ENCODE assay signal across 25 cellular contexts in genomic region chr1:196271212-196271947, GRCh38.
DNase-seq lines count a peak whose midpoint lies in the region; ATAC-seq and TF ChIP-seq lines count a peak whose summit lies in the region.
"Had no signal": no experiment of that assay in that cellular context is flagged by ENCODE, and none has a peak within 500 bp of the region (broad histone marks: within the 10 kb centered on the region; RNA-seq: fewer than 3 reads in every experiment).

No MANE protein-coding gene starts in this region.

- H3K27me3 Mint-ChIP-seq in neural progenitor cell (ENCODE audit: insufficient read depth, low read depth) = no peaks in the 10 kb centered on the region
- H3K27me3 Mint-ChIP-seq in stimulated activated memory B cell treated with anti-CD40 and anti-IgM and Interleukin-4, amounts not matched to agents 10 μg/mL and 1 μg/mL and 100 μg/mL, for 72 hours = no peaks in the 10 kb centered on the region
- H3K27me3 Mint-ChIP-seq: CD4-positive, CD25-positive, alpha-beta regulatory T cell had no signal

- H3K4me1 ChIP-seq in PC-9 (replicated peaks; ENCODE audit: insufficient read depth) (no peaks in the 10 kb centered on the region), neural progenitor cell (peaks cover 16% of the 10 kb centered on the region), stomach (no peaks in the 10 kb centered on the region)
- H3K4me1 ChIP-seq: breast epithelium, spleen, tibial nerve had no signal

- peaks cover 6% of the 10 kb centered on the region for H3K36me3 Mint-ChIP-seq in neural progenitor cell
- no peaks in the 10 kb centered on the region for H3K36me3 Mint-ChIP-seq in stimulated activated memory B cell treated with anti-CD40 and anti-IgM and Interleukin-4, amounts not matched to agents 10 μg/mL and 1 μg/mL and 100 μg/mL, for 72 hours
- H3K36me3 Mint-ChIP-seq: CD4-positive, CD25-positive, alpha-beta regulatory T cell had no signal

- no peaks in the 10 kb centered on the region for H3K9me3 Mint-ChIP-seq in neural progenitor cell
- H3K9me3 Mint-ChIP-seq in stimulated activated memory B cell treated with anti-CD40 and anti-IgM and Interleukin-4, amounts not matched to agents 10 μg/mL and 1 μg/mL and 100 μg/mL, for 72 hours = peaks cover 3% of the 10 kb centered on the region

- no peak for TF ChIP-seq EP300 in stomach (IDR thresholded peaks at IDR 0.05)

- DNase-seq in HT1080 (ENCODE audit: low read depth) = peak; percentile 15
- DNase-seq in PC-9 = no peak
- DNase-seq in neural progenitor cell (ENCODE audit: low spot score) = no peak
- DNase-seq in NCI-H526 (lab: John Stamatoyannopoulos, UW) = no peak
- no peak for DNase-seq in stomach
- no peak for DNase-seq in HuH-7 (ENCODE audit: low spot score)
- DNase-seq: activated CD4-positive, CD25-positive, alpha-beta regulatory T cell treated with anti-CD3 and anti-CD28 coated beads, Interleukin-2, amount 50 U/mL, for 72 hours; activated gamma-delta T cell treated with Interleukin-2 at 50 U/mL for 16 hours; activated T-cell treated with anti-CD3 and anti-CD28 coated beads, Interleukin-2, amount 50 U/mL, for 1 hour; CD4-positive, CD25-positive, alpha-beta regulatory T cell; cortex of kidney; DMS 273 treated with DMSO at 0.1 percent for 48 hours; KG1; left cardiac atrium; NCI-H1092; NCI-H2029; spleen; stimulated activated CD4-positive, alpha-beta T cell treated with anti-CD3 and anti-CD28 coated beads, Interleukin-4, amount 100 ng/mL, for 1 hour; stimulated activated naive CD8-positive, alpha-beta T cell treated with anti-CD3 and anti-CD28 coated beads, Interleukin-15, Interleukin-2, amounts not matched to agents 100 U/mL and 50 U/mL, for 24 hours; SW 1271 had no signal

- WGBS in stomach, 5 donors = 61 to 75% (median 69%) methylated on average over 6 of the region's 6 CpGs

- BruUV-seq in PC-9 (replicated peaks; lab: Mats Ljungman, UMichigan) = no TSS peak

- TF ChIP-seq POLR2A in stomach (IDR thresholded peaks at IDR 0.05) = no peak

- TF ChIP-seq CTCF in PC-9 (conservative IDR thresholded peaks at IDR 0.05) (no peak), neural progenitor cell (IDR thresholded peaks at IDR 0.05) (no peak), stomach (IDR thresholded peaks at IDR 0.05) (no peak)

- ATAC-seq in GM19035 (IDR thresholded peaks at IDR 0.05; ENCODE audit: unreplicated experiment) = peak; percentile 41
- ATAC-seq in stimulated activated memory B cell treated with anti-CD40 and anti-IgM and Interleukin-4, amounts not matched to agents 10 μg/mL and 1 μg/mL and 100 μg/mL, for 72 hours = no peak
- ATAC-seq: left cardiac atrium; stimulated activated naive CD8-positive, alpha-beta T cell treated with anti-CD3 and anti-CD28 coated beads, Interleukin-15, Interleukin-2, amounts not matched to agents 100 U/mL and 50 U/mL, for 24 hours had no signal

- H3F3A ChIP-seq in PC-9 (ENCODE audit: insufficient read depth, low read depth) (no peaks in the 10 kb centered on the region), neural progenitor cell (ENCODE audit: low read depth) (peaks cover 17% of the 10 kb centered on the region)

- H3K4me2 ChIP-seq in PC-9 (peak overlapping the region; percentile 31), neural progenitor cell (no peak overlapping the region)

- intact Hi-C loops in PC-9 (cut with micrococcal nuclease; ENCODE audit: unreplicated experiment) = no loop called here
- intact Hi-C loops in stomach (cut with DNase I; ENCODE audit: low total_unique reads) = no loop called here

- H3K27ac ChIP-seq in PC-9 (no peak overlapping the region), neural progenitor cell (peak overlapping the region; percentile 49), stomach (no peak overlapping the region)
- H3K27ac ChIP-seq: breast epithelium, neutrophil, spleen, tibial nerve had no signal

- H4K20me1 ChIP-seq in PC-9 (ENCODE audit: insufficient read depth) (no peaks in the 10 kb centered on the region), neural progenitor cell (ENCODE audit: low read depth) (no peaks in the 10 kb centered on the region)

- H3K4me3 Mint-ChIP-seq in neural progenitor cell = no peak overlapping the region
- H3K4me3 Mint-ChIP-seq in stimulated activated memory B cell treated with anti-CD40 and anti-IgM and Interleukin-4, amounts not matched to agents 10 μg/mL and 1 μg/mL and 100 μg/mL, for 72 hours = no peak overlapping the region
- H3K4me3 Mint-ChIP-seq: CD4-positive, CD25-positive, alpha-beta regulatory T cell had no signal

- no peak overlapping the region for H3K9ac ChIP-seq in neural progenitor cell

- H3K4me1 Mint-ChIP-seq in neural progenitor cell = peaks cover 9% of the 10 kb centered on the region
- no peaks in the 10 kb centered on the region for H3K4me1 Mint-ChIP-seq in stimulated activated memory B cell treated with anti-CD40 and anti-IgM and Interleukin-4, amounts not matched to agents 10 μg/mL and 1 μg/mL and 100 μg/mL, for 72 hours
- H3K4me1 Mint-ChIP-seq: CD4-positive, CD25-positive, alpha-beta regulatory T cell had no signal

- H3K4me3 ChIP-seq in PC-9 = no peak overlapping the region
- H3K4me3 ChIP-seq in neural progenitor cell = no peak overlapping the region
- H3K4me3 ChIP-seq in stomach = no peak overlapping the region
- H3K4me3 ChIP-seq: breast epithelium, tibial nerve had no signal

- CTCF ChIA-PET in PC-9 (lab: Charles Lee) = no interaction called here

- H3K36me3 ChIP-seq in PC-9 (ENCODE audit: low read depth) (no peaks in the 10 kb centered on the region), neural progenitor cell (no peaks in the 10 kb centered on the region), stomach (no peaks in the 10 kb centered on the region)
- H3K36me3 ChIP-seq: breast epithelium, neutrophil, spleen, tibial nerve had no signal

- no peaks in the 10 kb centered on the region for H3K79me2 ChIP-seq in PC-9 (ENCODE audit: low read depth)
- H3K79me2 ChIP-seq in neural progenitor cell (ENCODE audit: low read depth) = no peaks in the 10 kb centered on the region

- no peak overlapping the region for H3K27ac Mint-ChIP-seq in neural progenitor cell
- no peak overlapping the region for H3K27ac Mint-ChIP-seq in stimulated activated memory B cell treated with anti-CD40 and anti-IgM and Interleukin-4, amounts not matched to agents 10 μg/mL and 1 μg/mL and 100 μg/mL, for 72 hours
- H3K27ac Mint-ChIP-seq: CD4-positive, CD25-positive, alpha-beta regulatory T cell had no signal

- H3K27me3 ChIP-seq in PC-9 (ENCODE audit: insufficient read depth, low read depth) = no peaks in the 10 kb centered on the region
- no peaks in the 10 kb centered on the region for H3K27me3 ChIP-seq in neural progenitor cell
- H3K27me3 ChIP-seq in stomach = no peaks in the 10 kb centered on the region
- H3K27me3 ChIP-seq: breast epithelium, neutrophil, spleen, tibial nerve had no signal

- POLR2A ChIA-PET in PC-9 (lab: Charles Lee; ENCODE audit: unreplicated experiment) = no interaction called here

- H3K9me3 ChIP-seq in PC-9 (ENCODE audit: insufficient read depth, low read depth) = no peaks in the 10 kb centered on the region; the same call in 1 of the 2 replicates
- H3K9me3 ChIP-seq in neural progenitor cell (ENCODE audit: low read depth) = no peaks in the 10 kb centered on the region
- H3K9me3 ChIP-seq in stomach = no peaks in the 10 kb centered on the region
- H3K9me3 ChIP-seq: breast epithelium, neutrophil, spleen, tibial nerve had no signal

- no peaks in the 10 kb centered on the region for H3K9me2 ChIP-seq in PC-9 (ENCODE audit: insufficient read depth)

- H2AFZ ChIP-seq in PC-9 (peak overlapping the region; percentile 12), neural progenitor cell (replicated peaks) (no peak overlapping the region)
